Comparison of ENCODE assay signal across 2 cellular contexts in genomic region chr19:39252458-39252857, GRCh38.
TF ChIP-seq lines count a peak whose summit lies in the region.

No MANE protein-coding gene starts in this region.

TF ChIP-seq in HEK293, 187 proteins besides CTCF, POLR2A, EP300 and RAD21:
- 0 out of 2 replicates have a peak, but pooled peaks have one; percentile 18 for TF ChIP-seq BCL11A (tag by site-specific recombination; IDR thresholded peaks at IDR 0.05; ENCODE audit: low read depth)
- no peak for TF ChIP-seq MYNN (tag by site-specific recombination; IDR thresholded peaks at IDR 0.05; ENCODE audit: borderline replicate concordance)
- TF ChIP-seq YY2 (tag by site-specific recombination; IDR thresholded peaks at IDR 0.05), result no peak
- peak; percentile 90 for TF ChIP-seq SP7 (tag by site-specific recombination; IDR thresholded peaks at IDR 0.05)
TF ChIP-seq in HEK293: peak in this region for 2.

TF ChIP-seq in K562, 482 proteins besides CTCF, POLR2A, EP300 and RAD21:
- TF ChIP-seq ARID3A (IDR thresholded peaks at IDR 0.05; ENCODE audit: borderline replicate concordance, low read depth, low read length), result 0 out of 2 replicates have a peak, but pooled peaks have one; percentile 40
- no peak for TF ChIP-seq ZBTB17 (CRISPR knock-in tag; IDR thresholded peaks at IDR 0.05)
- TF ChIP-seq TAL1 (IDR thresholded peaks at IDR 0.05), result peak; percentile 57
- peak; percentile 67 for TF ChIP-seq CBFA2T2 (conservative IDR thresholded peaks at IDR 0.05)
- TF ChIP-seq DNMT1 (IDR thresholded peaks at IDR 0.05), result no peak
- no peak for TF ChIP-seq ZNF133 (CRISPR knock-in tag; IDR thresholded peaks at IDR 0.05)
- TF ChIP-seq POLR2AphosphoS5 (IDR thresholded peaks at IDR 0.05; ENCODE audit: control insufficient read depth, insufficient read depth, low read depth, low read length), result 0 out of 2 replicates have a peak, but pooled peaks have one; percentile 42
- TF ChIP-seq ZNF224 (CRISPR knock-in tag; IDR thresholded peaks at IDR 0.05), result no peak
- TF ChIP-seq CBFA2T3 (IDR thresholded peaks at IDR 0.05), result peak; percentile 82
- peak; percentile 44; the same call in 1 of the 2 replicates for TF ChIP-seq NCOR1 (IDR thresholded peaks at IDR 0.05)
- no peak for TF ChIP-seq KDM5B (IDR thresholded peaks at IDR 0.05; ENCODE audit: insufficient replicate concordance, low read depth, low read length)
- peak; percentile 66 for TF ChIP-seq TCF3 (CRISPR knock-in tag; IDR thresholded peaks at IDR 0.05)
- TF ChIP-seq SIN3B (IDR thresholded peaks at IDR 0.05; ENCODE audit: low read depth), result no peak
- no peak for TF ChIP-seq ELF2 (CRISPR knock-in tag; IDR thresholded peaks at IDR 0.05)
- TF ChIP-seq ZKSCAN8 (CRISPR knock-in tag; IDR thresholded peaks at IDR 0.05), result peak; percentile 65; the same call in 1 of the 2 replicates
- peak; percentile 81 for TF ChIP-seq TEAD4 (IDR thresholded peaks at IDR 0.05; ENCODE audit: low read length)
- TF ChIP-seq TEAD4 (CRISPR knock-in tag; IDR thresholded peaks at IDR 0.05; ENCODE audit: borderline replicate concordance), result no peak
- TF ChIP-seq HDAC8 (tag; IDR thresholded peaks at IDR 0.05), result no peak
- TF ChIP-seq FOS (IDR thresholded peaks at IDR 0.05; ENCODE audit: extremely low read depth, insufficient read length), result no peak
- TF ChIP-seq ARID1B (IDR thresholded peaks at IDR 0.05), result peak; percentile 44; the same call in 1 of the 2 replicates
- no peak for TF ChIP-seq ZC3H4 (CRISPR knock-in tag; IDR thresholded peaks at IDR 0.05; ENCODE audit: borderline replicate concordance)
- TF ChIP-seq CUX1 (CRISPR knock-in tag; IDR thresholded peaks at IDR 0.05), result no peak
